Comparison of ENCODE assay signal across 12 cellular contexts in the genomic region with DNA sequence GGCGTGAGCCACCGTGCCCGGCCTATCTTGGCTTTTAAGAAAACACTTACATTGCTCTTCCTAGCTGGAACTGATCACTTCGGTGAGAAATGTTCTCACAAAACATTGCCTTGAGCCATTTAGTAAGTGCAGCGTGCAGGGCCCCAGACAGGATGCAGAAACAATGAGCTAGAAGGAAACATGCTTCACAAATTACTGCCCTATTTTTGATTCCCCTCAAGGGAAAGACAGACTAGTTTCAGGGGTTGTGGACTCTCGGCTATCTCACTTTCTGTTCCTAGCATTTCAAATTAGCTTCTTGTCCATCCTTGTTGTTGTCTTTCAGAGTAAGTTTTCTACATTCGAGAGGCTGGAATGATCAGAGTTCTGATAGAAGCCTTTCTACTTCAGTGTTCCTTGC. TPM values are rescaled to one million over a fixed set of nuclear protein-coding genes. Genes with fewer than 3 reads are reported as not detected.
DNase-seq lines count a peak whose midpoint lies in the region; ATAC-seq and TF ChIP-seq lines count a peak whose summit lies in the region.
"Had no signal": no experiment of that assay in that cellular context is flagged by ENCODE, and none has a peak within 500 bp of the region (broad histone marks: within the 10 kb centered on the region; RNA-seq: fewer than 3 reads in every experiment).

No MANE protein-coding gene starts in this region.

- in situ Hi-C loops in GM13977 (cut with MboI; ENCODE audit: low pct_unique_long_range_greater_than_20kb, low sequenced_read_pairs, unreplicated experiment) = no loop called here

- no peak for TF ChIP-seq CTCF in GM13977 (IDR thresholded peaks at IDR 0.05; ENCODE audit: extremely low read depth, insufficient read depth, missing control alignments)
- TF ChIP-seq CTCF in GM20000 (IDR thresholded peaks at IDR 0.05; ENCODE audit: extremely low read depth, missing control alignments) = no peak
- no peak for TF ChIP-seq CTCF in glutamatergic neuron (IDR thresholded peaks at IDR 0.05; ENCODE audit: partially characterized antibody, unreplicated experiment)

- peaks cover 6% of the 10 kb centered on the region for H3K36me3 Mint-ChIP-seq in glutamatergic neuron (ENCODE audit: unreplicated experiment)

- ATAC-seq in HG03097 (IDR thresholded peaks at IDR 0.05; ENCODE audit: low FRiP score, unreplicated experiment) = peak; percentile 63
- ATAC-seq: T-helper 17 cell had no signal

- peaks cover 22% of the 10 kb centered on the region for H3K9me3 Mint-ChIP-seq in glutamatergic neuron (ENCODE audit: unreplicated experiment)

- peak; percentile 63 for DNase-seq in GM13977 (ENCODE audit: low spot score)
- DNase-seq in GM20000 (ENCODE audit: low spot score) = peak; percentile 74
- DNase-seq in glutamatergic neuron = no peak
- no peak for DNase-seq in hypothalamus (lab: John Stamatoyannopoulos, UW)
- no peak for DNase-seq in nucleus accumbens (lab: John Stamatoyannopoulos, UW)
- DNase-seq in HCEC 1CT = no peak
- DNase-seq in AG08396 (ENCODE audit: low spot score) = no peak
- DNase-seq: anterior cingulate cortex, NCI-H1694, posterior cingulate gyrus, T-helper 17 cell had no signal

- peaks cover 4% of the 10 kb centered on the region for H3K27me3 Mint-ChIP-seq in glutamatergic neuron (ENCODE audit: unreplicated experiment)
- H3K27me3 Mint-ChIP-seq: T-helper 17 cell had no signal

- peak overlapping the region; percentile 16 for H3K27ac Mint-ChIP-seq in glutamatergic neuron (ENCODE audit: unreplicated experiment)
- H3K27ac Mint-ChIP-seq: T-helper 17 cell had no signal

- peaks cover 47% of the 10 kb centered on the region for H3K4me1 Mint-ChIP-seq in glutamatergic neuron (ENCODE audit: low read depth, unreplicated experiment)

- no peak overlapping the region for H3K4me3 Mint-ChIP-seq in glutamatergic neuron (ENCODE audit: unreplicated experiment)
- H3K4me3 Mint-ChIP-seq: T-helper 17 cell had no signal

RNA-seq across cellular contexts. Expression of a gene that starts 21.6 kb away (rescaled TPM):
- 55.7 TPM for total RNA-seq in glutamatergic neuron (ENCODE audit: unreplicated experiment)

RNA-seq across cellular contexts. Expression of a gene that starts 25.3 kb away (rescaled TPM):
- 30.2 TPM for total RNA-seq in glutamatergic neuron (ENCODE audit: unreplicated experiment)

Comparison
In these comparisons a context has a peak if more than half of its experiments do, and no peak if none do; other contexts are left out.
1. DNase-seq: peak in GM13977 (single experiment) and GM20000 (single experiment); none in glutamatergic neuron (single experiment), hypothalamus (0 of 51), nucleus accumbens (0 of 56), HCEC 1CT (single experiment) and AG08396 (single experiment).